In genomic region chr15:91302588-91303439, GRCh38 we compare ENCODE assay signal across 2 cellular contexts.
TF ChIP-seq lines count a peak whose summit lies in the region.

No MANE protein-coding gene starts in this region.

TF ChIP-seq in Ishikawa, 13 proteins besides CTCF, POLR2A, EP300 and RAD21 (continued from another document):
- TF ChIP-seq USF1 (IDR thresholded peaks at IDR 0.05) (no peak), FOXM1 (IDR thresholded peaks at IDR 0.05; ENCODE audit: borderline replicate concordance, low read depth) (no peak), MAX (IDR thresholded peaks at IDR 0.05) (no peak), REST (IDR thresholded peaks at IDR 0.05; ENCODE audit: low read depth) (no peak)

TF ChIP-seq in GM12878, 131 proteins besides CTCF, POLR2A, EP300 and RAD21 (continued from another document):
- TF ChIP-seq USF2 (IDR thresholded peaks at IDR 0.05; ENCODE audit: borderline replicate concordance, low read depth, low read length) (no peak), BMI1 (IDR thresholded peaks at IDR 0.05; ENCODE audit: borderline replicate concordance) (no peak), NFXL1 (IDR thresholded peaks at IDR 0.05; ENCODE audit: borderline replicate concordance) (no peak), BHLHE40 (IDR thresholded peaks at IDR 0.05; ENCODE audit: borderline replicate concordance in 1 of 2, low read depth in 2 of 2, low read length in 1 of 2) (no peak), NR2C2 (IDR thresholded peaks at IDR 0.05; ENCODE audit: borderline replicate concordance, control insufficient read depth, insufficient read length, low read depth) (no peak), SMC3 (IDR thresholded peaks at IDR 0.05; ENCODE audit: borderline replicate concordance, low read length) (peak; percentile 85), NFYA (IDR thresholded peaks at IDR 0.05; ENCODE audit: borderline replicate concordance, low read depth, low read length) (no peak), YY1 (IDR thresholded peaks at IDR 0.05; ENCODE audit: low read depth, low read length) (0 out of 2 replicates have a peak, but pooled peaks have one; percentile 24), RUNX3 (IDR thresholded peaks at IDR 0.05; ENCODE audit: low read length) (no peak), ASH2L (IDR thresholded peaks at IDR 0.05; ENCODE audit: borderline replicate concordance, low read depth) (no peak), MYB (IDR thresholded peaks at IDR 0.05; ENCODE audit: borderline replicate concordance, low read depth, low read length) (no peak), CEBPZ (IDR thresholded peaks at IDR 0.05; ENCODE audit: low read depth, low read length) (no peak), HDAC2 (IDR thresholded peaks at IDR 0.05) (no peak), RBBP5 (conservative IDR thresholded peaks at IDR 0.05) (no peak), HDGF (IDR thresholded peaks at IDR 0.05) (no peak), ZNF274 (IDR thresholded peaks at IDR 0.05; ENCODE audit: insufficient read depth, insufficient read length) (no peak), ZNF622 (IDR thresholded peaks at IDR 0.05) (no peak)
